8 cellular contexts compared by ENCODE assay signal in the genomic region with DNA sequence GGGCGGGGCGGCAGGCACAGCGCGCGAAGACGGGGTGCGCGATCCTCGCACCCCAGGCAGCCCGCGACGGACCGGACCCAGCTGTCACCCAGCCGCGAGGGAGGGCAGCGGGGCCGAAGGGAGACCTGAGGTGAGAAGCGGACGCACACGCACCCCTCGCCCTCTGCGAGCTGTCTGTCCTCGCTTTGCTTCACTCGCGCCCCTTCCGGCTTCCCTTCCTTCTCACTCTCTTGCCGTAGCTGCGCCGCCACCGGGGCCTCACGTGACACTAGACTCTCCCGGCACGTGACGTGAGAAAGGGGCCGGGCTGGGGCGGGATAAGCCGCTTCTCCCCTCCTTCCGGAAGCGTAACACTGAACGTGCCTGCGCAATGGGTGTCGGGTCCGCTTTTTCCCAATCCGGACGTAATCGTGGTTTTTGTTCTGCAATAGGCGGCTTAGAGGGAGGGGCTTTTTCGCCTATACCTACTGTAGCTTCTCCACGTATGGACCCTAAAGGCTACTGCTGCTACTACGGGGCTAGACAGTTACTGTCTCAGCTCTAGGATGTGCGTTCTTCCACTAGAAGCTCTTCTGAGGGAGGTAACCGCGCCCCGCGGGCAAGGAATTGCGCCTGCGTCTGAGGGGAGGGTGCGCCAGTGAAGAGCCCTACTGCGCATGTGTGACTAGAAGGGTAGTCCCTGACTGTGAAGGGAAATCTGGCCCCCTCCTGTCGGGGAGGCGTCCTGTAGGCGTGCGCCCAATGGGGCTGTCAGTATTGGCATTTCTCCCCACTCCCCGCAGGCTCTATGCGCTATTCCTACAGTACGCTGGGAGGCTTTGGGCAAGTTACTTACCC. TPM values are rescaled to one million over a fixed set of nuclear protein-coding genes. Genes with fewer than 3 reads are reported as not detected.
DNase-seq lines count a peak whose midpoint lies in the region; ATAC-seq and TF ChIP-seq lines count a peak whose summit lies in the region.

TSS of gene ATG3 (minus strand) at position 270 of the 837 bp plus-strand sequence. CDS start 434 bp downstream, outside the sequence.
A gene with protein sequence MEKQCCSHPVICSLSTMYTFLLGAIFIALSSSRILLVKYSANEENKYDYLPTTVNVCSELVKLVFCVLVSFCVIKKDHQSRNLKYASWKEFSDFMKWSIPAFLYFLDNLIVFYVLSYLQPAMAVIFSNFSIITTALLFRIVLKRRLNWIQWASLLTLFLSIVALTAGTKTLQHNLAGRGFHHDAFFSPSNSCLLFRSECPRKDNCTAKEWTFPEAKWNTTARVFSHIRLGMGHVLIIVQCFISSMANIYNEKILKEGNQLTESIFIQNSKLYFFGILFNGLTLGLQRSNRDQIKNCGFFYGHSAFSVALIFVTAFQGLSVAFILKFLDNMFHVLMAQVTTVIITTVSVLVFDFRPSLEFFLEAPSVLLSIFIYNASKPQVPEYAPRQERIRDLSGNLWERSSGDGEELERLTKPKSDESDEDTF (plus strand): TSS at position 353 of the 837 bp plus-strand sequence. CDS start 1,359 bp downstream, outside the sequence.

- H3K9me3 Mint-ChIP-seq in activated naive CD4-positive, alpha-beta T cell treated with anti-CD3 and anti-CD28 coated beads, Interleukin-2, amount 50 U/mL, for 72 hours: no peaks in the 10 kb centered on the region

- TF ChIP-seq CTCF in GM10266 (IDR thresholded peaks at IDR 0.05; ENCODE audit: control insufficient read depth, insufficient read depth, low read depth, missing control alignments): no peak

- peak within 1 kb of the TSS; percentile 92 to 96 for H3K27ac Mint-ChIP-seq in activated naive CD4-positive, alpha-beta T cell treated with anti-CD3 and anti-CD28 coated beads, Interleukin-2, amount 50 U/mL, for 72 hours

- DNase-seq in GM10266 (ENCODE audit: extremely low spot score) (peak; percentile 95), NCI-H1092 treated with DMSO at 0.1 percent for 48 hours (lab: John Stamatoyannopoulos, UW) (peak; percentile 99), SKM-1 (lab: John Stamatoyannopoulos, UW; ENCODE audit: unreplicated experiment) (peak; percentile 95), glomerular endothelial cell (ENCODE audit: extremely low read depth, low read depth, low spot score) (peak; percentile 89), occipital lobe (lab: John Stamatoyannopoulos, UW) (peak; percentile 98)
- peak; percentile 95 to 97 for DNase-seq in activated naive CD4-positive, alpha-beta T cell treated with anti-CD3 and anti-CD28 coated beads, Interleukin-2, amount 50 U/mL, for 72 hours (ENCODE audit: low spot score in 2 of 2)

- peak within 1 kb of the TSS; percentile 95 for H3K27ac ChIP-seq in temporal lobe (ENCODE audit: low read depth, low read length)

- H3K36me3 Mint-ChIP-seq in activated naive CD4-positive, alpha-beta T cell treated with anti-CD3 and anti-CD28 coated beads, Interleukin-2, amount 50 U/mL, for 72 hours: peaks cover 29 to 30% of the 10 kb centered on the region in 2 donors

- ATAC-seq in HG02610 (IDR thresholded peaks at IDR 0.05; ENCODE audit: unreplicated experiment): peak; percentile 78
- ATAC-seq in activated naive CD4-positive, alpha-beta T cell treated with anti-CD3 and anti-CD28 coated beads, Interleukin-2, amount 50 U/mL, for 72 hours: peak; percentile 88

RNA-seq across cellular contexts. Expression of gene ATG3, which starts in this region (rescaled TPM):
- 10 to 100 TPM; 52.5 to 55.3 TPM for total RNA-seq in activated naive CD4-positive, alpha-beta T cell treated with anti-CD3 and anti-CD28 coated beads, Interleukin-2, amount 50 U/mL, for 72 hours
- 42.2 and 44.4 TPM in 2 replicates for total RNA-seq in glomerular endothelial cell
- 33.4 TPM for total RNA-seq in occipital lobe
- 33.7 TPM for total RNA-seq in temporal lobe

RNA-seq across cellular contexts. Expression of the second gene that starts in this region (rescaled TPM):
- 10 to 100 TPM in 1 of 2 donors, 1 to 10 TPM in 1; 8.5 to 17.4 TPM for total RNA-seq in activated naive CD4-positive, alpha-beta T cell treated with anti-CD3 and anti-CD28 coated beads, Interleukin-2, amount 50 U/mL, for 72 hours
- total RNA-seq in glomerular endothelial cell: 20.4 and 30.2 TPM in 2 replicates
- total RNA-seq in occipital lobe: 70.5 TPM
- total RNA-seq in temporal lobe: 53.4 TPM

Comparison
In these comparisons a context has a peak if more than half of its experiments do, and no peak if none do; other contexts are left out.
1. Peak in every context shown above with its lines: DNase-seq, ATAC-seq and H3K27ac ChIP-seq.